In the genomic region with DNA sequence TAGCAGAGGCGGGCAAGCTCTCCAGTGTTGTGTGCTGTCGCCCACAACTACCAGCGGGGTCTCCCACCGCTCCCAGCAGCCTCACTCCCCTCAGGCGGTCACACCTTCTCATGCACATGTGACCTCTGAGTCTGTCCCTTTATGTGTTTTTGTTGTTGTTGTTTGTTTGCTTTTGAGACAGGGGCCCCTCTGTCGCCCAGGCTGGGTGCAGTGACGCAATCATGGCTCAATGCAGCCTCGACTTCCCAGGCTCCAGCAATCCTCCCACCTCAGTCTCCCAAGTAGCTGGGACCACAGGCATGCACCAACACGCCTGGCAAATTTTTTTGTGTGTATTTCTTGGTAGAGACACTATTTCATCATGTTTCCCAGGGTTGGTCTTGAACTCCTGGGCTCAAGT, we compare ENCODE assay signal across 10 cellular contexts. TPM values are rescaled to one million over a fixed set of nuclear protein-coding genes. Genes with fewer than 3 reads are reported as not detected.
DNase-seq lines count a peak whose midpoint lies in the region; ATAC-seq and TF ChIP-seq lines count a peak whose summit lies in the region.
"Had no signal": no experiment of that assay in that cellular context is flagged by ENCODE, and none has a peak within 500 bp of the region (broad histone marks: within the 10 kb centered on the region; RNA-seq: fewer than 3 reads in every experiment).

No MANE protein-coding gene starts in this region.

- WGBS in stomach, 5 donors = 67 to 72% (median 69%) methylated on average over 9 of the region's 9 CpGs

- TF ChIP-seq EP300 in stomach (IDR thresholded peaks at IDR 0.05) = no peak

- peak overlapping the region; percentile 94 to 99 (median 98) for H3K4me3 ChIP-seq in stomach

- no peaks in the 10 kb centered on the region for H3K27me3 ChIP-seq in stomach

- peak overlapping the region; percentile 96 for H3K4me3 Mint-ChIP-seq in activated CD4-positive, alpha-beta T cell treated with anti-CD3 and anti-CD28 coated beads, Interleukin-2, amount 10 ng/mL, durations not matched to agents 24 days and 14 days
- peak overlapping the region; percentile 97 for H3K4me3 Mint-ChIP-seq in activated CD8-positive, alpha-beta T cell treated with anti-CD3 and anti-CD28 coated beads for 36 hours
- H3K4me3 Mint-ChIP-seq in glutamatergic neuron (ENCODE audit: unreplicated experiment) = peak overlapping the region; percentile 99

- peaks cover 24% of the 10 kb centered on the region for H3K4me1 Mint-ChIP-seq in activated CD4-positive, alpha-beta T cell treated with anti-CD3 and anti-CD28 coated beads, Interleukin-2, amount 10 ng/mL, durations not matched to agents 24 days and 14 days
- peaks cover 28% of the 10 kb centered on the region for H3K4me1 Mint-ChIP-seq in activated CD8-positive, alpha-beta T cell treated with anti-CD3 and anti-CD28 coated beads for 36 hours (ENCODE audit: low read depth)
- H3K4me1 Mint-ChIP-seq in glutamatergic neuron (ENCODE audit: low read depth, unreplicated experiment) = peaks cover 10% of the 10 kb centered on the region

- no peak overlapping the region for H3K27ac ChIP-seq in stomach

- no peak for TF ChIP-seq CTCF in activated CD8-positive, alpha-beta T cell treated with anti-CD3 and anti-CD28 coated beads for 36 hours (IDR thresholded peaks at IDR 0.05)
- no peak for TF ChIP-seq CTCF in glutamatergic neuron (IDR thresholded peaks at IDR 0.05; ENCODE audit: partially characterized antibody, unreplicated experiment)
- TF ChIP-seq CTCF in stomach (IDR thresholded peaks at IDR 0.05) = no peak

- ATAC-seq in activated CD8-positive, alpha-beta T cell treated with anti-CD3 and anti-CD28 coated beads for 36 hours = no peak
- ATAC-seq in HG03097 (IDR thresholded peaks at IDR 0.05; ENCODE audit: low FRiP score, unreplicated experiment) = no peak
- no peak for ATAC-seq in HG02798 (IDR thresholded peaks at IDR 0.05; ENCODE audit: poor library complexity, unreplicated experiment)

- no peaks in the 10 kb centered on the region for H3K27me3 Mint-ChIP-seq in activated CD4-positive, alpha-beta T cell treated with anti-CD3 and anti-CD28 coated beads, Interleukin-2, amount 10 ng/mL, durations not matched to agents 24 days and 14 days
- H3K27me3 Mint-ChIP-seq in activated CD8-positive, alpha-beta T cell treated with anti-CD3 and anti-CD28 coated beads for 36 hours = no peaks in the 10 kb centered on the region
- H3K27me3 Mint-ChIP-seq in glutamatergic neuron (ENCODE audit: unreplicated experiment) = peaks cover 8% of the 10 kb centered on the region

- peaks cover 0 to 34% (median 26%) of the 10 kb centered on the region in 4 donors for H3K36me3 ChIP-seq in stomach

- no peaks in the 10 kb centered on the region for H3K9me3 ChIP-seq in stomach

- peaks cover 27% of the 10 kb centered on the region for H3K36me3 Mint-ChIP-seq in activated CD4-positive, alpha-beta T cell treated with anti-CD3 and anti-CD28 coated beads, Interleukin-2, amount 10 ng/mL, durations not matched to agents 24 days and 14 days (ENCODE audit: low read depth)
- H3K36me3 Mint-ChIP-seq in activated CD8-positive, alpha-beta T cell treated with anti-CD3 and anti-CD28 coated beads for 36 hours (ENCODE audit: low read depth) = peaks cover 37% of the 10 kb centered on the region
- no peaks in the 10 kb centered on the region for H3K36me3 Mint-ChIP-seq in glutamatergic neuron (ENCODE audit: unreplicated experiment)

- POLR2A ChIA-PET in activated CD8-positive, alpha-beta T cell treated with anti-CD3 and anti-CD28 coated beads for 36 hours (lab: Charles Lee) = interaction anchor here (0.7 to 3.4 kb wide), 5 partner anchors 9 to 46 kb away, joined by 3 to 20 read pairs (median 3); partner anchors contain the start of genes ATP5MF, BUD31 and PDAP1

- no peak overlapping the region for H3K27ac Mint-ChIP-seq in activated CD4-positive, alpha-beta T cell treated with anti-CD3 and anti-CD28 coated beads, Interleukin-2, amount 10 ng/mL, durations not matched to agents 24 days and 14 days
- peak overlapping the region; percentile 13 for H3K27ac Mint-ChIP-seq in activated CD8-positive, alpha-beta T cell treated with anti-CD3 and anti-CD28 coated beads for 36 hours
- H3K27ac Mint-ChIP-seq in glutamatergic neuron (ENCODE audit: unreplicated experiment) = no peak overlapping the region

- no peak for TF ChIP-seq POLR2A in stomach (IDR thresholded peaks at IDR 0.05)

- H3K9me3 Mint-ChIP-seq in activated CD4-positive, alpha-beta T cell treated with anti-CD3 and anti-CD28 coated beads, Interleukin-2, amount 10 ng/mL, durations not matched to agents 24 days and 14 days = no peaks in the 10 kb centered on the region
- H3K9me3 Mint-ChIP-seq in activated CD8-positive, alpha-beta T cell treated with anti-CD3 and anti-CD28 coated beads for 36 hours = no peaks in the 10 kb centered on the region
- peaks cover 6% of the 10 kb centered on the region for H3K9me3 Mint-ChIP-seq in glutamatergic neuron (ENCODE audit: unreplicated experiment)

- H3K4me1 ChIP-seq in stomach = peaks cover 14 to 48% (median 37%) of the 10 kb centered on the region in 4 donors

- CTCF ChIA-PET in activated CD8-positive, alpha-beta T cell treated with anti-CD3 and anti-CD28 coated beads for 36 hours (lab: Charles Lee) = no interaction called here

- intact Hi-C loops in activated CD4-positive, alpha-beta T cell treated with anti-CD3 and anti-CD28 coated beads, Interleukin-2, amount 10 ng/mL, durations not matched to agents 24 days and 14 days (cut with micrococcal nuclease) = no loop called here
- intact Hi-C loops in activated CD8-positive, alpha-beta T cell treated with anti-CD3 and anti-CD28 coated beads for 36 hours (cut with micrococcal nuclease) = no loop called here
- intact Hi-C loops in stomach (cut with DNase I; ENCODE audit: low total_unique reads) = no loop called here

- no peak for DNase-seq in activated CD4-positive, alpha-beta T cell treated with anti-CD3 and anti-CD28 coated beads, Interleukin-2, amount 10 ng/mL, durations not matched to agents 24 days and 14 days
- DNase-seq in activated CD4-positive, alpha-beta T cell treated with anti-CD3 and anti-CD28 coated beads for 48 hours = no peak
- DNase-seq in activated CD8-positive, alpha-beta T cell treated with anti-CD3 and anti-CD28 coated beads for 36 hours = no peak
- no peak for DNase-seq in glutamatergic neuron
- DNase-seq in stomach = no peak
- no peak for DNase-seq in central memory CD4-positive, alpha-beta T cell
- DNase-seq: NCI-H524, retina had no signal

RNA-seq across cellular contexts. Expression of gene CPSF4, which starts 1.5 kb away (rescaled TPM):
- 83.5 and 89.0 TPM in 2 replicates for total RNA-seq in activated CD4-positive, alpha-beta T cell treated with anti-CD3 and anti-CD28 coated beads, Interleukin-2, amount 10 ng/mL, durations not matched to agents 24 days and 14 days
- 10 to 100 TPM; 62.3 to 64.6 TPM for total RNA-seq in activated CD8-positive, alpha-beta T cell treated with anti-CD3 and anti-CD28 coated beads for 36 hours
- total RNA-seq in glutamatergic neuron (ENCODE audit: unreplicated experiment) (106 TPM), stomach (10 to 100 TPM in 4 of 5 donors, 1 to 10 TPM in 1; 4.5 to 43.8 (median 28.8) TPM)
- polyA plus RNA-seq in stomach = 10 to 100 TPM; 24.9 to 31.3 (median 25.6) TPM

RNA-seq across cellular contexts. Expression of gene PTCD1, which starts 1.6 kb away (rescaled TPM):
- 10.5 and 10.7 TPM in 2 replicates for total RNA-seq in activated CD4-positive, alpha-beta T cell treated with anti-CD3 and anti-CD28 coated beads, Interleukin-2, amount 10 ng/mL, durations not matched to agents 24 days and 14 days
- total RNA-seq in activated CD8-positive, alpha-beta T cell treated with anti-CD3 and anti-CD28 coated beads for 36 hours = 1 to 10 TPM; 7.2 to 8.2 TPM
- total RNA-seq in glutamatergic neuron (ENCODE audit: unreplicated experiment) = 5.5 TPM
- total RNA-seq in stomach = 1 to 10 TPM in 4 of 5 donors, under 1 TPM in 1; 0.87 to 3.5 (median 2.7) TPM
- 1 to 10 TPM; 1.8 to 3.1 (median 2.0) TPM for polyA plus RNA-seq in stomach

RNA-seq across cellular contexts. Expression of gene ATP5MF, which starts 25.8 kb away (rescaled TPM):
- total RNA-seq in activated CD4-positive, alpha-beta T cell treated with anti-CD3 and anti-CD28 coated beads, Interleukin-2, amount 10 ng/mL, durations not matched to agents 24 days and 14 days = 380 and 393 TPM in 2 replicates
- total RNA-seq in activated CD8-positive, alpha-beta T cell treated with anti-CD3 and anti-CD28 coated beads for 36 hours = 100 to 1,000 TPM; 416 to 417 TPM
- total RNA-seq in glutamatergic neuron (ENCODE audit: unreplicated experiment) (291 TPM), stomach (100 to 1,000 TPM in 4 of 5 donors, 1 to 10 TPM in 1; 1.2 to 441 (median 159) TPM)
- 1,000 to 10,000 TPM; 1,153 to 1,530 (median 1,469) TPM for polyA plus RNA-seq in stomach

RNA-seq across cellular contexts. Expression of gene BUD31, which starts 31.4 kb away (rescaled TPM):
- 136 and 147 TPM in 2 replicates for total RNA-seq in activated CD4-positive, alpha-beta T cell treated with anti-CD3 and anti-CD28 coated beads, Interleukin-2, amount 10 ng/mL, durations not matched to agents 24 days and 14 days
- 100 to 1,000 TPM; 118 to 124 TPM for total RNA-seq in activated CD8-positive, alpha-beta T cell treated with anti-CD3 and anti-CD28 coated beads for 36 hours
- total RNA-seq in glutamatergic neuron (ENCODE audit: unreplicated experiment) = 73.9 TPM
- 100 to 1,000 TPM in 1 of 5 donors, 10 to 100 TPM in 4; 58.0 to 122 (median 82.3) TPM for total RNA-seq in stomach
- 100 to 1,000 TPM; 127 to 155 (median 151) TPM for polyA plus RNA-seq in stomach

RNA-seq across cellular contexts. Expression of gene PDAP1, which starts 31.8 kb away (rescaled TPM):
- total RNA-seq in activated CD4-positive, alpha-beta T cell treated with anti-CD3 and anti-CD28 coated beads, Interleukin-2, amount 10 ng/mL, durations not matched to agents 24 days and 14 days = 167 and 168 TPM in 2 replicates
- total RNA-seq in activated CD8-positive, alpha-beta T cell treated with anti-CD3 and anti-CD28 coated beads for 36 hours = 100 to 1,000 TPM; 160 TPM
- 134 TPM for total RNA-seq in glutamatergic neuron (ENCODE audit: unreplicated experiment)
- 10 to 100 TPM; 22.8 to 79.9 (median 32.3) TPM for total RNA-seq in stomach
- polyA plus RNA-seq in stomach = 100 to 1,000 TPM; 129 to 153 (median 133) TPM
